In the genomic region with DNA sequence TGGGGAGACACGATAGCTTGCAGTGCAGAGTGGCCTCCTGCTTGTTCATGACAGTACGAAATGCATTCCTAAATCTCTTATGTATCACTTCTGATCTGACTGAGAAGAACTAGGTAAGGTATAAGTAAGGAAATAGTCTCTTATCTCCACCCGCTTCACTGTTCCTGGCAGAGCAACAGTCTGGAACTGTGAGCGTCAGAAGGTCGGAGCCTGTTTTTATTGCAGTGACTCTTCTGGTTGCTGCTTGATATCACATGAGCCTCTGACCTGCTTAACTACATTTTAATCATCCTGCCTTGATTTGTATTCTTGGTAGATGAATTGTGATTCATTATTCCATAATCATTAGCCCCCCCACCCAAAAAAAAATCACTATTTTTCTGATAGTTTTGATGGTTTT, we compare ENCODE assay signal across 23 cellular contexts.
DNase-seq lines count a peak whose midpoint lies in the region; ATAC-seq and TF ChIP-seq lines count a peak whose summit lies in the region.
"Had no signal": no experiment of that assay in that cellular context is flagged by ENCODE, and none has a peak within 500 bp of the region (broad histone marks: within the 10 kb centered on the region; RNA-seq: fewer than 3 reads in every experiment).

No MANE protein-coding gene starts in this region.

- intact Hi-C loops in Right ventricle myocardium inferior (cut with DNase I): loop anchor here (5.0 kb wide), 2 partner anchors 36 to 56 kb away; no protein-coding TSS in a partner anchor
- intact Hi-C loops in cardiac septum (cut with DNase I): no loop called here
- intact Hi-C loops in right cardiac atrium (cut with DNase I): no loop called here
- intact Hi-C loops in prostate gland (cut with DNase I): no loop called here

- H3K27me3 ChIP-seq in right cardiac atrium (ENCODE audit: control insufficient read depth, insufficient read depth): no peaks in the 10 kb centered on the region
- peaks cover 2% of the 10 kb centered on the region for H3K27me3 ChIP-seq in prostate gland (replicated peaks; ENCODE audit: insufficient read depth)
- H3K27me3 ChIP-seq: BLaER1 treated with 17β-estradiol and CSF1 and Interleukin-3, amounts not matched to agents 10 nM and 100 nM had no signal

- ATAC-seq in Right ventricle myocardium inferior (peak; percentile 61), right cardiac atrium (peak; percentile 50 to 58)

- H3K4me3 ChIP-seq in right cardiac atrium (ENCODE audit: low read length) (no peak overlapping the region), prostate gland (no peak overlapping the region)
- H3K4me3 ChIP-seq: BLaER1 treated with 17β-estradiol and CSF1 and Interleukin-3, amounts not matched to agents 10 nM and 100 nM had no signal

- TF ChIP-seq POLR2A in prostate gland (IDR thresholded peaks at IDR 0.05): no peak

- H3K9me3 ChIP-seq in right cardiac atrium (ENCODE audit: control insufficient read depth, low read length) (no peaks in the 10 kb centered on the region), prostate gland (no peaks in the 10 kb centered on the region)

- TF ChIP-seq CTCF in prostate gland (IDR thresholded peaks at IDR 0.05): no peak
- no peak for TF ChIP-seq CTCF in GM13976 (IDR thresholded peaks at IDR 0.05; ENCODE audit: borderline replicate concordance, control extremely low read depth, extremely low read depth, insufficient read depth, missing control alignments)

- 29% methylated on average over 5 of the region's 5 CpGs for WGBS in right cardiac atrium
- WGBS in prostate gland: 40% methylated on average over 5 of the region's 5 CpGs

- DNase-seq in Right ventricle myocardium inferior (ENCODE audit: missing footprints): no peak
- no peak for DNase-seq in cardiac septum (ENCODE audit: low spot score)
- no peak for DNase-seq in right cardiac atrium
- DNase-seq in prostate gland (ENCODE audit: low spot score): no peak
- no peak for DNase-seq in 8988T
- DNase-seq in GM13976 (ENCODE audit: low spot score): no peak
- DNase-seq in stimulated activated CD4-positive, alpha-beta T cell treated with anti-CD3 and anti-CD28 coated beads, Interleukin-4, amount 100 ng/mL, for 24 hours: no peak
- no peak for DNase-seq in NCI-H2227 treated with DMSO at 0.1 percent for 48 hours (lab: John Stamatoyannopoulos, UW)
- DNase-seq: activated CD4-positive, CD25-positive, alpha-beta regulatory T cell treated with anti-CD3 and anti-CD28 coated beads, Interleukin-2, amount 50 U/mL, for 72 hours; central memory CD4-positive, alpha-beta T cell; DMS153; effector CD8-positive, alpha-beta T cell; HCEC 1CT; hippocampal formation; kidney; NCI-H1092 treated with DMSO at 0.1 percent for 48 hours; NCI-H2081 treated with DMSO at 0.1 percent for 48 hours; NCI-H526; SHP77 treated with DMSO at 0.1 percent for 48 hours; stimulated activated CD4-positive, alpha-beta T cell treated with anti-CD3 and anti-CD28 coated beads, Interleukin-2, amount 100 ng/mL, for 24 hours; substantia nigra had no signal

- in situ Hi-C loops in GM13976 (cut with MboI; ENCODE audit: low sequenced_read_pairs, unreplicated experiment): no loop called here

- H3K4me1 ChIP-seq in right cardiac atrium (ENCODE audit: control insufficient read depth, insufficient read depth, low read length) (peaks cover 38% of the 10 kb centered on the region), prostate gland (replicated peaks) (no peaks in the 10 kb centered on the region)

- H3K36me3 ChIP-seq in prostate gland: no peaks in the 10 kb centered on the region
- H3K36me3 ChIP-seq: BLaER1 treated with 17β-estradiol and CSF1 and Interleukin-3, amounts not matched to agents 10 nM and 100 nM had no signal

- H3K27ac ChIP-seq in right cardiac atrium (ENCODE audit: low read length) (no peak overlapping the region), prostate gland (peak overlapping the region; percentile 1 to 19)
- H3K27ac ChIP-seq: BLaER1 treated with 17β-estradiol and CSF1 and Interleukin-3, amounts not matched to agents 10 nM and 100 nM; KMS-11 had no signal
